8 cellular contexts compared by ENCODE assay signal in the genomic region with DNA sequence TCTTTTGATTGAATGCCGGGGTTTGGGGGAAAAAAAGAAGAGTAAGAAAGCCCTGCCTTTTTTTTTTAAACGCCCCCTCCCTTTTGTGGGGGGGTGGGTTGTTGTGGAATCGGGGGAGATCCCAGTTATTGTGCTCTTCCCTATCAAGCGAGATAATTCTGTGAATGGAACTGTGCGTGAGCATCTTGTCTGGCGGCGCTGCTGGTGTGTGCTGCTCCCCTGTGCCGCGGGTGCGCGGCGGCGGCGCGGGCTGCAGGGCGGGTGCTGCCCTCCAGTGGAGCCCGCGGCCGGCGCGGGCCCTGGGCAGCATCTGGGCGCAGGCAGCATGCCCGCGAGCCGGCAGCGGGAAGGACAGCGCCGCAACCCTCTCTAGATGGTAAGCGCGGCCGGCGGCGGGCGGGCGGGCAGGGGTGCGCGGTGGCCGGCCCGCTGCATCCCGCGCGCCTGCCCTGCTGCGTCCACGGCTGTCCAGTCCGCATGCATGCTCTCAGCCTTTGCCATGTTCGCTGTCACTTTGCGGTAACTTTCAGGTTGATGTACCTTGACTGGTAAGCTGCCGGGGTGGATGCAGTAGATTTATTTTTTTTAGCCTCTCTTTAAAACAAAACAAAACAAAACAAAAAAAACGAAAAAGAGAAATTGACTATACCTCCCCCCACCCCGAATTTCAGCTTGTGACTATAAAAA.
DNase-seq lines count a peak whose midpoint lies in the region; FAIRE-seq and TF ChIP-seq lines count a peak whose summit lies in the region.

No MANE protein-coding gene starts in this region.

- TF ChIP-seq RAD21 in neural cell (conservative IDR thresholded peaks at IDR 0.05): peak; percentile 82

- H3K27me3 ChIP-seq in NT2/D1 (ENCODE audit: insufficient read depth, insufficient read length): no peaks in the 10 kb centered on the region
- peaks cover 40% of the 10 kb centered on the region for H3K27me3 ChIP-seq in neural cell (ENCODE audit: insufficient read depth, low read depth, low read length)

- FAIRE-seq in H54 (lab: Jason Lieb, UNC): no peak

- H3F3A ChIP-seq in neural cell (ENCODE audit: insufficient read depth, low read length, poor library complexity, severe bottlenecking): no peaks in the 10 kb centered on the region

- H3K4me1 ChIP-seq in NT2/D1 (ENCODE audit: insufficient read depth, insufficient read length): peaks cover 5% of the 10 kb centered on the region

- no peaks in the 10 kb centered on the region for H3K36me3 ChIP-seq in NT2/D1 (ENCODE audit: insufficient read depth, insufficient read length, low read length)
- H3K36me3 ChIP-seq in neural cell (ENCODE audit: insufficient read depth, low read length): no peaks in the 10 kb centered on the region

- peak overlapping the region; percentile 11 for H3K4me3 ChIP-seq in NT2/D1 (ENCODE audit: insufficient read length, low read depth)
- peak overlapping the region; percentile 39 for H3K4me3 ChIP-seq in fibroblast of villous mesenchyme (ENCODE audit: low read depth, low read length)
- H3K4me3 ChIP-seq in neural cell (ENCODE audit: low read length): peak overlapping the region; percentile 61

- no peak overlapping the region for H3K27ac ChIP-seq in neural cell (ENCODE audit: low read length)

- no peak for TF ChIP-seq EP300 in neural cell (conservative IDR thresholded peaks at IDR 0.05; ENCODE audit: poor library complexity, severe bottlenecking)

- no peaks in the 10 kb centered on the region for H3K9me3 ChIP-seq in NT2/D1 (ENCODE audit: insufficient read depth, low read length)
- H3K9me3 ChIP-seq in neural cell (ENCODE audit: low read length): no peaks in the 10 kb centered on the region

- H4K20me1 ChIP-seq in neural cell (ENCODE audit: insufficient read depth): no peaks in the 10 kb centered on the region

- no peaks in the 10 kb centered on the region for H3K9me2 ChIP-seq in neural cell (ENCODE audit: insufficient read depth, low read length)

- no peak for TF ChIP-seq POLR2A in H54 (IDR thresholded peaks at IDR 0.05; ENCODE audit: low read depth, low read length)

- no peak overlapping the region for H2AFZ ChIP-seq in neural cell (ENCODE audit: low read depth, low read length)

- peak overlapping the region; percentile 21 for H3K9ac ChIP-seq in NT2/D1 (ENCODE audit: insufficient read length, low read depth)
- no peak overlapping the region for H3K9ac ChIP-seq in neural cell (ENCODE audit: low read length)

- peak overlapping the region; percentile 72 for H3K4me2 ChIP-seq in neural cell (ENCODE audit: low read length)

- peaks cover 13% of the 10 kb centered on the region for H3K79me2 ChIP-seq in neural cell (replicated peaks; ENCODE audit: insufficient read depth, low read length)

- DNase-seq in Ammon's horn (ENCODE audit: low spot score): peak; percentile 88
- DNase-seq in H54 (ENCODE audit: insufficient read length, low spot score): peak; percentile 75
- DNase-seq in NT2/D1 (ENCODE audit: low read depth, low spot score): peak; percentile 49
- peak; percentile 4 for DNase-seq in activated gamma-delta T cell treated with anti-CD3 and anti-CD28 coated beads, Interleukin-2, amount 50 U/mL, for 16 hours (ENCODE audit: low read depth)
- DNase-seq in fibroblast of villous mesenchyme (ENCODE audit: low read depth): peak; percentile 73
- DNase-seq in superior temporal gyrus (ENCODE audit: extremely low spot score): peak; percentile 78
- DNase-seq in NK-92 (lab: John Stamatoyannopoulos, UW; ENCODE audit: unreplicated experiment): no peak

- TF ChIP-seq CTCF in fibroblast of villous mesenchyme (IDR thresholded peaks at IDR 0.05; ENCODE audit: insufficient read depth, low read depth, low read length) (peak; percentile 38), neural cell (IDR thresholded peaks at IDR 0.05; ENCODE audit: poor library complexity, severe bottlenecking) (peak; percentile 78)

TF ChIP-seq in neural cell, 6 proteins besides CTCF, POLR2A, EP300 and RAD21:
- TF ChIP-seq MXI1 (conservative IDR thresholded peaks at IDR 0.05; ENCODE audit: poor library complexity, severe bottlenecking): peak; percentile 66
- no peak for TF ChIP-seq TAF1 (IDR thresholded peaks at IDR 0.05; ENCODE audit: low read depth)
- no peak for TF ChIP-seq EZH2 (IDR thresholded peaks at IDR 0.05; ENCODE audit: borderline replicate concordance, insufficient read depth, low read length, poor library complexity, severe bottlenecking)
- peak; percentile 81 for TF ChIP-seq SMC3 (conservative IDR thresholded peaks at IDR 0.05; ENCODE audit: poor library complexity)
TF ChIP-seq in neural cell: peak in this region for 2.

Comparison
In these comparisons a context has a peak if more than half of its experiments do, and no peak if none do; other contexts are left out.
1. H3K4me3 ChIP-seq: peak in every context shown above with its lines; median percentile 61 in neural cell; 39 in fibroblast of villous mesenchyme; 11 in NT2/D1.